Comparison of ENCODE assay signal across 7 cellular contexts in the genomic region with DNA sequence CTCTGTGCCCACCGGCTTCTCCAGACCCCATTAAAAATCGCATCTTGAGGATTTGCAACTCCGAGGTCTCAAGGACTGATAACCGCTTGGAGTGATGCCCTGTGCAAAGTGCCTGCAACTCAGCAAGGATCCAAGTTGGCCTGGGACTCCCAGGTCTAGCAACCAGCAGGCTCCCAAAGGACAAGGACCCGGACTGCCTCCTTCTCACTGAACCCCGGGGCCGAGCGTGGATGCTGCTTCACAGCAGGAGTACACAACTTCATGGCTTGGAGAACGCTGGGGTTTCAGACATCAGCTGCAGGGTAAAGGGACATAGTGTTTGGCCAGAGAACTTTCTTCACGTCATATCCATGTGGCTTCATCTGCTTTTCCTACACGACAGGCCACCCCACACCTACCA.
"Had no signal": no experiment of that assay in that cellular context is flagged by ENCODE, and none has a peak within 500 bp of the region (broad histone marks: within the 10 kb centered on the region; RNA-seq: fewer than 3 reads in every experiment).

No MANE protein-coding gene starts in this region.

- DNase-seq: H9, HCEC 1CT, HFFc6 had no signal

- H3K27ac Mint-ChIP-seq: GM23338, HFFc6, IgD-negative memory B cell had no signal

- ATAC-seq: GM23338, HepG2 had no signal

- H2AFZ ChIP-seq: GM23338 had no signal

- H3K4me3 ChIP-seq: GM23338 had no signal

- H3K4me3 Mint-ChIP-seq: GM23338, H9, HFFc6, IgD-negative memory B cell had no signal

- H3K4me2 ChIP-seq: GM23338 had no signal

- H3K27ac ChIP-seq: HL-60 had no signal

- H3K9me3 Mint-ChIP-seq: H9 had no signal
